8 cellular contexts compared by ENCODE assay signal in the genomic region with DNA sequence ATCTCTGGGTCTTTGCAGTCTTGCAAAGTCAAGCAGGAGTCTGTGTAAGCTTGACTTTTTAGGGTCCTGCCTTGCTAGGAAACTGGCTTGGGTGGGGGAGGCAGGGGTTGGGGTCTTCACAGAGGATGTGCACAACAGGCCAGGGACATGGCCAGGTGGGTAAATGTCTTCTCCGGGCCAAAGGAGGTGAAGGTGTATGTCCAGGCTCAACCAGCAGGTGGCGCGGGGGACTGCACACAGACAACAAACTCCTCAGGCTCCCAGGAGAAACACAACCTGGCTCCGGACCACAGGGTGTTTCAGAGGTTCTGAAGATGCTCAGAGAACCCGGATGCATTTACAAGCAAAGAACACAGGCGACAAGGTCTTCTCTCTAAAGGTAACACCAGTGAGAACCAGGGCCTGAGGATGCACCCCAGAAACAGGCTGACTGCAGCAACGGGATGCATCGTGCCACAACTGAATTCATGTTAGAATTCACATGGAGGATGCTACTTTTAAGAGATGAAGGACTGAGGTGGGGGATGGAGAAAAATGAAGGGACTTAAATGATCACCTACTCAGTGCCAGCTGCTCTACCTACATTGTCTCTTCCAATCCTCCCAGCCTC. TPM values are rescaled to one million over a fixed set of nuclear protein-coding genes. Genes with fewer than 3 reads are reported as not detected.
A peak's percentile ranks its signal among the peaks of the same experiment; 100 is the strongest.
DNase-seq lines count a peak whose midpoint lies in the region; ATAC-seq and TF ChIP-seq lines count a peak whose summit lies in the region.

No MANE protein-coding gene starts in this region.

- 64 to 74% methylated on average over 8 of the region's 8 CpGs for WGBS in lung, 2 donors

- H3K27ac ChIP-seq in VCaP (no peak overlapping the region), lung (ENCODE audit: low read depth in 1 of 2, low read length in 1 of 2) (no peak overlapping the region)

- H3K36me3 ChIP-seq in lung (ENCODE audit: control insufficient read depth in 2 of 2, insufficient read depth in 2 of 2, low read length in 2 of 2) = no peaks in the 10 kb centered on the region

- no peak for ATAC-seq in lung (ENCODE audit: insufficient read depth, low FRiP score)
- no peak for ATAC-seq in stimulated activated naive CD8-positive, alpha-beta T cell treated with anti-CD3 and anti-CD28 coated beads, Interleukin-15, Interleukin-2, amounts not matched to agents 100 U/mL and 50 U/mL, for 24 hours
- no peak for ATAC-seq in HG02970 (IDR thresholded peaks at IDR 0.05; ENCODE audit: low FRiP score, unreplicated experiment)

- no peaks in the 10 kb centered on the region for H3K9me3 ChIP-seq in lung (ENCODE audit: control insufficient read depth in 2 of 2, insufficient read depth in 1 of 2, low read length in 1 of 2)

- DNase-seq in Daoy (ENCODE audit: low read depth) = peak; percentile 75
- no peak for DNase-seq in LNCaP clone FGC (ENCODE audit: low read depth)
- peak; percentile 47 for DNase-seq in central memory CD4-positive, alpha-beta T cell
- DNase-seq in lung (ENCODE audit: low spot score) = peak; percentile 60
- peak; percentile 68 for DNase-seq in stimulated activated naive CD8-positive, alpha-beta T cell treated with anti-CD3 and anti-CD28 coated beads, Interleukin-15, Interleukin-2, amounts not matched to agents 100 U/mL and 50 U/mL, for 24 hours
- DNase-seq in epidermal melanocyte (ENCODE audit: insufficient read length, low spot score) = no peak

- H3K27me3 ChIP-seq in lung (ENCODE audit: control insufficient read depth, insufficient read depth) = no peaks in the 10 kb centered on the region

- TF ChIP-seq CTCF in LNCaP clone FGC (IDR thresholded peaks at IDR 0.05; ENCODE audit: control insufficient read depth, extremely low read depth, insufficient read depth) (peak; percentile 65), VCaP (conservative IDR thresholded peaks at IDR 0.05) (peak; percentile 48; the same call in 1 of the 2 replicates), lung (IDR thresholded peaks at IDR 0.05; ENCODE audit: control extremely low read depth, extremely low read depth) (no peak)

- H3K4me3 ChIP-seq in LNCaP clone FGC (ENCODE audit: low read depth, low read length) (no peak overlapping the region), lung (no peak overlapping the region)

- H3K4me1 ChIP-seq in lung (ENCODE audit: control insufficient read depth in 2 of 2, insufficient read depth in 2 of 2, low read length in 2 of 2) = peaks cover 13% of the 10 kb centered on the region in 2 donors

RNA-seq across cellular contexts. Expression of gene PLEKHG3, which starts 56.0 kb away (rescaled TPM):
- 21.8 and 30.9 TPM in 2 replicates for total RNA-seq in Daoy (2014; rRNA removed; shearing (Covaris generic))
- total RNA-seq in lung = 10 to 100 TPM; 30.3 to 43.5 TPM
- 10 to 100 TPM; 11.0 to 12.8 TPM for polyA plus RNA-seq in lung

Comparison
In these comparisons a context has a peak if more than half of its experiments do, and no peak if none do; other contexts are left out.
1. DNase-seq: peak in Daoy (single experiment), central memory CD4-positive, alpha-beta T cell (single experiment), lung (single experiment) and stimulated activated naive CD8-positive, alpha-beta T cell treated with anti-CD3 and anti-CD28 coated beads, Interleukin-15, Interleukin-2, amounts not matched to agents 100 U/mL and 50 U/mL, for 24 hours (single experiment); none in LNCaP clone FGC (single experiment) and epidermal melanocyte (single experiment).